ENCODE assay signal across 19 cellular contexts in genomic region chr7:77679608-77680007, GRCh38. TPM values are rescaled to one million over a fixed set of nuclear protein-coding genes. Genes with fewer than 3 reads are reported as not detected.
DNase-seq lines count a peak whose midpoint lies in the region; ATAC-seq and TF ChIP-seq lines count a peak whose summit lies in the region.
"Had no signal": no experiment of that assay in that cellular context is flagged by ENCODE, and none has a peak within 500 bp of the region (broad histone marks: within the 10 kb centered on the region; RNA-seq: fewer than 3 reads in every experiment).

No MANE protein-coding gene starts in this region.

- H3K9me3 ChIP-seq in mucosa of descending colon = no peaks in the 10 kb centered on the region
- H3K9me3 ChIP-seq in effector memory CD4-positive, alpha-beta T cell (ENCODE audit: control insufficient read depth, low read length) = no peaks in the 10 kb centered on the region
- no peaks in the 10 kb centered on the region for H3K9me3 ChIP-seq in naive thymus-derived CD4-positive, alpha-beta T cell (ENCODE audit: control insufficient read depth in 2 of 3, low read length in 3 of 3)

- no peaks in the 10 kb centered on the region for H3K36me3 ChIP-seq in mucosa of descending colon (ENCODE audit: low read depth)
- H3K36me3 ChIP-seq in effector memory CD4-positive, alpha-beta T cell (ENCODE audit: control insufficient read depth, insufficient read depth, low read length) = no peaks in the 10 kb centered on the region
- no peaks in the 10 kb centered on the region for H3K36me3 ChIP-seq in naive thymus-derived CD4-positive, alpha-beta T cell (ENCODE audit: control insufficient read depth in 2 of 3, insufficient read depth in 3 of 3, low read length in 3 of 3)

- BruUV-seq in Calu3 (replicated peaks; lab: Mats Ljungman, UMichigan) = no TSS peak

- TF ChIP-seq CTCF in Calu3 (IDR thresholded peaks at IDR 0.05; ENCODE audit: unreplicated experiment) (no peak), chondrocyte (IDR thresholded peaks at IDR 0.05) (no peak), mucosa of descending colon (IDR thresholded peaks at IDR 0.05) (no peak)

- intact Hi-C loops in Calu3 (cut with micrococcal nuclease; ENCODE audit: unreplicated experiment) (loop anchor here (5.0 kb wide), 1 partner anchor 78 kb away; no protein-coding TSS in a partner anchor), mucosa of descending colon (cut with DNase I, micrococcal nuclease) (no loop called here)
- intact Hi-C loops in naive thymus-derived CD4-positive, alpha-beta T cell (cut with micrococcal nuclease) = no loop called here

- H3K4me1 Mint-ChIP-seq in Calu3 (ENCODE audit: low read depth, unreplicated experiment) = peaks cover 31% of the 10 kb centered on the region
- H3K4me1 Mint-ChIP-seq in chondrocyte (ENCODE audit: low read depth) = peaks cover 20% of the 10 kb centered on the region
- no peaks in the 10 kb centered on the region for H3K4me1 Mint-ChIP-seq in naive thymus-derived CD4-positive, alpha-beta T cell
- H3K4me1 Mint-ChIP-seq: nephron had no signal

- H3K4me3 Mint-ChIP-seq in Calu3 (ENCODE audit: low read depth, unreplicated experiment) (peak overlapping the region; percentile 59), chondrocyte (ENCODE audit: unreplicated experiment) (no peak overlapping the region)
- no peak overlapping the region for H3K4me3 Mint-ChIP-seq in naive thymus-derived CD4-positive, alpha-beta T cell
- H3K4me3 Mint-ChIP-seq: activated CD4-positive, alpha-beta memory T cell treated with anti-CD3 and anti-CD28 coated beads for 36 hours; activated naive CD8-positive, alpha-beta T cell treated with anti-CD3 and anti-CD28 coated beads, Interleukin-2, amount 10 ng/mL, durations not matched to agents 7 days and 5 days; activated T-cell treated with anti-CD3 and anti-CD28 coated beads, Interleukin-2, amount 50 U/mL, for 72 hours; nephron had no signal

- H3K27ac ChIP-seq in effector memory CD4-positive, alpha-beta T cell (ENCODE audit: insufficient read depth, low read length, poor library complexity, severe bottlenecking) = no peak overlapping the region
- H3K27ac ChIP-seq in naive thymus-derived CD4-positive, alpha-beta T cell (ENCODE audit: low read depth, low read length) = no peak overlapping the region
- H3K27ac ChIP-seq: HL-60, KMS-11 had no signal

- H3K4me3 ChIP-seq in mucosa of descending colon = no peak overlapping the region
- no peak overlapping the region for H3K4me3 ChIP-seq in effector memory CD4-positive, alpha-beta T cell (ENCODE audit: insufficient read depth, low read depth, low read length, poor library complexity, severe bottlenecking)
- no peak overlapping the region for H3K4me3 ChIP-seq in naive thymus-derived CD4-positive, alpha-beta T cell (ENCODE audit: low read length)

- H3K27me3 Mint-ChIP-seq in Calu3 (ENCODE audit: unreplicated experiment) (no peaks in the 10 kb centered on the region), chondrocyte (ENCODE audit: low read depth) (no peaks in the 10 kb centered on the region)
- H3K27me3 Mint-ChIP-seq in naive thymus-derived CD4-positive, alpha-beta T cell = no peaks in the 10 kb centered on the region
- H3K27me3 Mint-ChIP-seq: activated CD4-positive, alpha-beta memory T cell treated with anti-CD3 and anti-CD28 coated beads for 36 hours; activated naive CD8-positive, alpha-beta T cell treated with anti-CD3 and anti-CD28 coated beads, Interleukin-2, amount 10 ng/mL, durations not matched to agents 7 days and 5 days had no signal

- DNase-seq in Calu3 (no peak), NCI-H1048 (lab: John Stamatoyannopoulos, UW) (peak; percentile 53), chondrocyte (ENCODE audit: low spot score) (no peak), mucosa of descending colon (no peak), HCEC 1CT (no peak)
- DNase-seq in effector memory CD4-positive, alpha-beta T cell = no peak
- DNase-seq in naive thymus-derived CD4-positive, alpha-beta T cell = no peak
- DNase-seq: activated CD4-positive, alpha-beta memory T cell treated with anti-CD3 and anti-CD28 coated beads for 36 hours; activated naive CD8-positive, alpha-beta T cell treated with anti-CD3 and anti-CD28 coated beads, Interleukin-2, amount 10 ng/mL, durations not matched to agents 7 days and 5 days; activated T-cell treated with anti-CD3 and anti-CD28 coated beads, Interleukin-2, amount 50 U/mL, for 72 hours; effector CD8-positive, alpha-beta T cell; GF-D8; left ventricle myocardium superior; NCI-H1436 treated with DMSO at 0.1 percent for 48 hours; stimulated activated naive CD4-positive, alpha-beta T cell treated with Interleukin-2 at 50 U/mL for 16 hours had no signal

- H3K27me3 ChIP-seq in effector memory CD4-positive, alpha-beta T cell (replicated peaks; ENCODE audit: control insufficient read depth, insufficient read depth, low read length, poor library complexity, severe bottlenecking) = no peaks in the 10 kb centered on the region
- H3K27me3 ChIP-seq in naive thymus-derived CD4-positive, alpha-beta T cell (ENCODE audit: control insufficient read depth in 2 of 2, insufficient read depth in 2 of 2, low read length in 2 of 2) = no peaks in the 10 kb centered on the region

- H3K36me3 Mint-ChIP-seq in Calu3 (ENCODE audit: insufficient read depth, unreplicated experiment) = peaks cover 47% of the 10 kb centered on the region
- peaks cover 2% of the 10 kb centered on the region for H3K36me3 Mint-ChIP-seq in chondrocyte (ENCODE audit: low read depth)
- H3K36me3 Mint-ChIP-seq in naive thymus-derived CD4-positive, alpha-beta T cell = peaks cover 4 to 26% (median 14%) of the 10 kb centered on the region in 5 donors

- H3K9me3 Mint-ChIP-seq in Calu3 (ENCODE audit: low read depth, unreplicated experiment) = no peaks in the 10 kb centered on the region
- H3K9me3 Mint-ChIP-seq in chondrocyte (ENCODE audit: low read depth) = no peaks in the 10 kb centered on the region
- no peaks in the 10 kb centered on the region for H3K9me3 Mint-ChIP-seq in naive thymus-derived CD4-positive, alpha-beta T cell
- H3K9me3 Mint-ChIP-seq: activated CD4-positive, alpha-beta memory T cell treated with anti-CD3 and anti-CD28 coated beads for 36 hours; activated naive CD8-positive, alpha-beta T cell treated with anti-CD3 and anti-CD28 coated beads, Interleukin-2, amount 10 ng/mL, durations not matched to agents 7 days and 5 days; activated T-cell treated with anti-CD3 and anti-CD28 coated beads, Interleukin-2, amount 50 U/mL, for 72 hours; nephron had no signal

- POLR2A ChIA-PET in naive thymus-derived CD4-positive, alpha-beta T cell (lab: Charles Lee) = no interaction called here

- H3K27ac Mint-ChIP-seq in Calu3 (ENCODE audit: unreplicated experiment) (peak overlapping the region; percentile 85), chondrocyte (ENCODE audit: unreplicated experiment) (peak overlapping the region; percentile 82)
- H3K27ac Mint-ChIP-seq in naive thymus-derived CD4-positive, alpha-beta T cell = no peak overlapping the region
- H3K27ac Mint-ChIP-seq: activated CD4-positive, alpha-beta memory T cell treated with anti-CD3 and anti-CD28 coated beads for 36 hours; activated naive CD8-positive, alpha-beta T cell treated with anti-CD3 and anti-CD28 coated beads, Interleukin-2, amount 10 ng/mL, durations not matched to agents 7 days and 5 days; activated T-cell treated with anti-CD3 and anti-CD28 coated beads, Interleukin-2, amount 50 U/mL, for 72 hours had no signal

- CTCF ChIA-PET in Calu3 (lab: Charles Lee) = interaction anchor here (1.6 kb wide), 1 partner anchor 16 kb away, joined by 6 read pairs; the partner anchor contains the start of gene RSBN1L
- CTCF ChIA-PET in naive thymus-derived CD4-positive, alpha-beta T cell (lab: Charles Lee) = no interaction called here

- peak; percentile 87 for ATAC-seq in mucosa of descending colon
- ATAC-seq in naive thymus-derived CD4-positive, alpha-beta T cell = no peak
- no peak for ATAC-seq in GM19452 (IDR thresholded peaks at IDR 0.05; ENCODE audit: unreplicated experiment)
- ATAC-seq: activated T-cell treated with anti-CD3 and anti-CD28 coated beads, Interleukin-2, amount 50 U/mL, for 72 hours; left ventricle myocardium superior had no signal

- H3K4me1 ChIP-seq in mucosa of descending colon (ENCODE audit: low read depth) = peaks cover 20% of the 10 kb centered on the region
- H3K4me1 ChIP-seq in effector memory CD4-positive, alpha-beta T cell (ENCODE audit: control insufficient read depth, insufficient read depth, low read length, poor library complexity, severe bottlenecking) = no peaks in the 10 kb centered on the region
- H3K4me1 ChIP-seq in naive thymus-derived CD4-positive, alpha-beta T cell (ENCODE audit: control insufficient read depth in 2 of 2, insufficient read depth in 2 of 2, low read length in 2 of 2) = no peaks in the 10 kb centered on the region

RNA-seq across cellular contexts. Expression of gene RSBN1L, which starts 16.7 kb away (rescaled TPM):
- 15.9 and 16.7 TPM in 2 replicates for total RNA-seq in Calu3 (2022)
- total RNA-seq in chondrocyte = 8.8 to 10.9 TPM (median 10.4 TPM) in 3 replicates
- total RNA-seq in mucosa of descending colon = 10 to 100 TPM; 19.1 to 31.5 (median 19.6) TPM
- total RNA-seq in naive thymus-derived CD4-positive, alpha-beta T cell = 10 to 100 TPM; 19.7 to 41.7 (median 30.8) TPM
- polyA plus RNA-seq in naive thymus-derived CD4-positive, alpha-beta T cell = 1 to 10 TPM; 7.7 to 7.8 TPM

Comparison
In these comparisons a context has a peak if more than half of its experiments do, and no peak if none do; other contexts are left out.
1. H3K27ac Mint-ChIP-seq: peak in Calu3 (single experiment) and chondrocyte (single experiment); none in naive thymus-derived CD4-positive, alpha-beta T cell (0 of 9).